1 cellular context compared by ENCODE assay signal in genomic region chr2:5877360-5877759, GRCh38.
TF ChIP-seq lines count a peak whose summit lies in the region.

No MANE protein-coding gene starts in this region.

TF ChIP-seq in IMR-90, 13 proteins besides CTCF, POLR2A, EP300 and RAD21 (continued from another document):
- TF ChIP-seq RCOR1 (IDR thresholded peaks at IDR 0.05; ENCODE audit: insufficient replicate concordance, low read length) (no peak), MXI1 (IDR thresholded peaks at IDR 0.05; ENCODE audit: borderline replicate concordance, low read depth, low read length) (no peak), SMC3 (IDR thresholded peaks at IDR 0.05; ENCODE audit: low read depth, low read length) (no peak), MAFK (IDR thresholded peaks at IDR 0.05; ENCODE audit: low read depth, low read length) (no peak), NFE2L2 (IDR thresholded peaks at IDR 0.05; ENCODE audit: low read depth, low read length) (no peak), MAZ (IDR thresholded peaks at IDR 0.05; ENCODE audit: borderline replicate concordance, low read depth, low read length) (no peak), CHD1 (IDR thresholded peaks at IDR 0.05; ENCODE audit: low read depth, low read length) (no peak)
- TF ChIP-seq, protein P1, sequence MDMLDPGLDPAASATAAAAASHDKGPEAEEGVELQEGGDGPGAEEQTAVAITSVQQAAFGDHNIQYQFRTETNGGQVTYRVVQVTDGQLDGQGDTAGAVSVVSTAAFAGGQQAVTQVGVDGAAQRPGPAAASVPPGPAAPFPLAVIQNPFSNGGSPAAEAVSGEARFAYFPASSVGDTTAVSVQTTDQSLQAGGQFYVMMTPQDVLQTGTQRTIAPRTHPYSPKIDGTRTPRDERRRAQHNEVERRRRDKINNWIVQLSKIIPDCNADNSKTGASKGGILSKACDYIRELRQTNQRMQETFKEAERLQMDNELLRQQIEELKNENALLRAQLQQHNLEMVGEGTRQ (IDR thresholded peaks at IDR 0.05; ENCODE audit: low read depth, low read length) = no peak
